In genomic region chr7:129729511-129729910, GRCh38 we compare ENCODE assay signal across 17 cellular contexts.
A peak's percentile ranks its signal among the peaks of the same experiment; 100 is the strongest.
DNase-seq lines count a peak whose midpoint lies in the region; ATAC-seq, FAIRE-seq and TF ChIP-seq lines count a peak whose summit lies in the region.
"Had no signal": no experiment of that assay in that cellular context is flagged by ENCODE, and none has a peak within 500 bp of the region (broad histone marks: within the 10 kb centered on the region; RNA-seq: fewer than 3 reads in every experiment).

No MANE protein-coding gene starts in this region.

- TF ChIP-seq POLR2A in HepG2 (IDR thresholded peaks at IDR 0.05; ENCODE audit: insufficient read depth in 1 of 2, low read depth in 2 of 2, low read length in 2 of 2) (no peak), right lobe of liver (IDR thresholded peaks at IDR 0.05) (no peak)

- no peaks in the 10 kb centered on the region for H4K20me1 ChIP-seq in HepG2 (ENCODE audit: insufficient read depth, low read length)
- H4K20me1 ChIP-seq: BLaER1 had no signal

- DNase-seq in HepG2 (ENCODE audit: low spot score) (no peak), right lobe of liver (no peak), amniotic epithelial cell (ENCODE audit: low read depth) (peak; percentile 1), mesothelial cell of epicardium (ENCODE audit: low spot score in 2 of 2, unreplicated experiment in 2 of 2) (no peak), AML-193 (lab: John Stamatoyannopoulos, UW) (no peak), amygdala (lab: John Stamatoyannopoulos, UW) (no peak)
- DNase-seq: CD4-positive, alpha-beta memory T cell; GDM1; H9; KBM-7 had no signal

- TF ChIP-seq CTCF in HepG2 (CRISPR knock-in tag; IDR thresholded peaks at IDR 0.05) (no peak), right lobe of liver (IDR thresholded peaks at IDR 0.05) (no peak), mesothelial cell of epicardium (IDR thresholded peaks at IDR 0.05; ENCODE audit: unreplicated experiment) (no peak)

- H3K4me1 Mint-ChIP-seq in mesothelial cell of epicardium: peaks cover 6% of the 10 kb centered on the region
- H3K4me1 Mint-ChIP-seq: CD14-positive monocyte; CD4-positive, alpha-beta memory T cell; GM23338; H9 had no signal

- TF ChIP-seq EP300 in HepG2 (IDR thresholded peaks at IDR 0.05; ENCODE audit: low read depth in 2 of 2, low read length in 2 of 2) (no peak), HepG2 (CRISPR knock-in tag; IDR thresholded peaks at IDR 0.05; ENCODE audit: borderline replicate concordance) (no peak)

- no peaks in the 10 kb centered on the region for H3K4me1 ChIP-seq in HepG2 (ENCODE audit: insufficient read depth, low read length)
- no peaks in the 10 kb centered on the region for H3K4me1 ChIP-seq in right lobe of liver
- H3K4me1 ChIP-seq: BLaER1 had no signal

- BruUV-seq in HepG2 (replicated peaks; lab: Mats Ljungman, UMichigan): no TSS peak

- ATAC-seq in HepG2 (no peak), right lobe of liver (no peak), GM18868 (IDR thresholded peaks at IDR 0.05; ENCODE audit: unreplicated experiment) (no peak)
- ATAC-seq: GM23338 had no signal

- no peak for FAIRE-seq in HepG2 (lab: Jason Lieb, UNC)
- FAIRE-seq: A204.1, GM12892, GM18507 had no signal

- H2AFZ ChIP-seq in HepG2 (ENCODE audit: low read length): no peak overlapping the region
- H2AFZ ChIP-seq: GM23338 had no signal

- no peak overlapping the region for H3K4me2 ChIP-seq in HepG2 (ENCODE audit: low read depth, low read length)
- H3K4me2 ChIP-seq: BLaER1, GM23338 had no signal

- 85% methylated on average over 2 of the region's 2 CpGs for WGBS in HepG2 (ENCODE audit: low lambda C conversion rate)
- 44% methylated on average over 2 of the region's 2 CpGs for WGBS in right lobe of liver (ENCODE audit: insufficient coverage, low coverage, low lambda C conversion rate, missing lambda C conversion rate)

- H3K27ac ChIP-seq in HepG2 (ENCODE audit: extremely low read length, insufficient read depth, low read length) (no peak overlapping the region), right lobe of liver (no peak overlapping the region)
- H3K27ac ChIP-seq: BLaER1 had no signal

- H3K27me3 Mint-ChIP-seq in mesothelial cell of epicardium (ENCODE audit: low read depth): no peaks in the 10 kb centered on the region
- H3K27me3 Mint-ChIP-seq: CD4-positive, alpha-beta memory T cell had no signal

- H3K9me3 ChIP-seq in HepG2 (ENCODE audit: low read length) (no peaks in the 10 kb centered on the region), right lobe of liver (no peaks in the 10 kb centered on the region)
- H3K9me3 ChIP-seq: BLaER1 had no signal

- H3K36me3 ChIP-seq in HepG2 (replicated peaks in 1 of 2; ENCODE audit: control insufficient read depth in 1 of 2, insufficient read depth in 2 of 2, low read length in 2 of 2): peaks cover 7 to 35% of the 10 kb centered on the region in 2 experiments
- peaks cover 0 to 4% (median 2%) of the 10 kb centered on the region in 4 donors for H3K36me3 ChIP-seq in right lobe of liver

- peaks cover 3% of the 10 kb centered on the region for H3K9me3 Mint-ChIP-seq in mesothelial cell of epicardium
- H3K9me3 Mint-ChIP-seq: CD14-positive monocyte; CD4-positive, alpha-beta memory T cell; GM23338; H9 had no signal

- TF ChIP-seq RAD21 in HepG2 (CRISPR knock-in tag; IDR thresholded peaks at IDR 0.05): no peak

- no peak overlapping the region for H3K9ac ChIP-seq in HepG2 (ENCODE audit: insufficient read depth, low read depth, low read length)
- H3K9ac ChIP-seq: BLaER1 had no signal

- H3K4me3 Mint-ChIP-seq in mesothelial cell of epicardium: no peak overlapping the region
- H3K4me3 Mint-ChIP-seq: CD14-positive monocyte; CD4-positive, alpha-beta memory T cell; GM23338; H9 had no signal

- H3K36me3 Mint-ChIP-seq in mesothelial cell of epicardium: peaks cover 35% of the 10 kb centered on the region

- in situ Hi-C loops in HepG2 (cut with HindIII; ENCODE audit: extremely low pct_ligation_motif_present, low pct_unique_long_range_greater_than_20kb): no loop called here

- CTCF ChIA-PET in HepG2 (lab: Yijun Ruan, JAX; ENCODE audit: low intra/inter-chr PET ratio, low total read pairs): no interaction called here

- H3K4me3 ChIP-seq in HepG2 (replicated peaks in 1 of 3; ENCODE audit: insufficient read depth in 1 of 3, low read depth in 2 of 3, low read length in 3 of 3) (no peak overlapping the region), right lobe of liver (no peak overlapping the region)
- H3K4me3 ChIP-seq: BLaER1, GM23338 had no signal

- intact Hi-C loops in HepG2 (cut with micrococcal nuclease; ENCODE audit: unreplicated experiment): no loop called here
- intact Hi-C loops in right lobe of liver (cut with DNase I): no loop called here

- no peaks in the 10 kb centered on the region for H3K79me2 ChIP-seq in HepG2 (ENCODE audit: insufficient read depth, low read length)

- H3K27ac Mint-ChIP-seq in mesothelial cell of epicardium: peak overlapping the region; percentile 5
- H3K27ac Mint-ChIP-seq: CD4-positive, alpha-beta memory T cell; GM23338 had no signal

- H3K27me3 ChIP-seq in HepG2 (ENCODE audit: control insufficient read depth in 1 of 2, insufficient read depth in 2 of 2, low read length in 2 of 2) (no peaks in the 10 kb centered on the region), right lobe of liver (no peaks in the 10 kb centered on the region)
- H3K27me3 ChIP-seq: BLaER1 had no signal

- POLR2A ChIA-PET in HepG2 (lab: Yijun Ruan, JAX): no interaction called here

TF ChIP-seq in HepG2, 621 proteins besides CTCF, POLR2A, EP300 and RAD21:
- TF ChIP-seq ZNF354B (CRISPR knock-in tag; IDR thresholded peaks at IDR 0.05) (no peak), POGZ (CRISPR knock-in tag; IDR thresholded peaks at IDR 0.05) (no peak), MAFK (conservative IDR thresholded peaks at IDR 0.05 in 1 of 2, IDR thresholded peaks at IDR 0.05 in 1 of 2; ENCODE audit: low read length in 2 of 2) (peak; percentile 28 to 53; a peak in 3 of 4 replicates)
